Comparison of ENCODE assay signal across 8 cellular contexts in genomic region chr9:19379283-19379682, GRCh38. TPM values are rescaled to one million over a fixed set of nuclear protein-coding genes. Genes with fewer than 3 reads are reported as not detected.
DNase-seq lines count a peak whose midpoint lies in the region; ATAC-seq and TF ChIP-seq lines count a peak whose summit lies in the region.

No MANE protein-coding gene starts in this region.

- intact Hi-C loops in activated CD4-positive, alpha-beta T cell treated with anti-CD3 and anti-CD28 coated beads for 36 hours (cut with DNase I, micrococcal nuclease), result no loop called here

- peak overlapping the region; percentile 100 for H3K27ac Mint-ChIP-seq in activated CD4-positive, alpha-beta T cell treated with anti-CD3 and anti-CD28 coated beads for 36 hours
- H3K27ac Mint-ChIP-seq in activated naive CD8-positive, alpha-beta T cell treated with anti-CD3 and anti-CD28 coated beads, Interleukin-2, amount 10 ng/mL, durations not matched to agents 7 days and 5 days, result peak overlapping the region; percentile 99

- CTCF ChIA-PET in activated CD4-positive, alpha-beta T cell treated with anti-CD3 and anti-CD28 coated beads for 36 hours (lab: Charles Lee), result interaction anchor here (1.8 kb wide), 1 partner anchor 86 kb away, joined by 9 read pairs; no protein-coding TSS in a partner anchor

- H3K4me1 ChIP-seq in thoracic aorta (ENCODE audit: control insufficient read depth in 1 of 2, low read depth in 2 of 2), result peaks cover 14 to 28% of the 10 kb centered on the region in 2 donors

- H3K36me3 ChIP-seq in thoracic aorta, result peaks cover 34% of the 10 kb centered on the region

- H3K9me3 Mint-ChIP-seq in activated CD4-positive, alpha-beta T cell treated with anti-CD3 and anti-CD28 coated beads for 36 hours (ENCODE audit: low read depth), result no peaks in the 10 kb centered on the region
- no peaks in the 10 kb centered on the region for H3K9me3 Mint-ChIP-seq in activated naive CD8-positive, alpha-beta T cell treated with anti-CD3 and anti-CD28 coated beads, Interleukin-2, amount 10 ng/mL, durations not matched to agents 7 days and 5 days

- H3K36me3 Mint-ChIP-seq in activated CD4-positive, alpha-beta T cell treated with anti-CD3 and anti-CD28 coated beads for 36 hours (ENCODE audit: low read depth), result peaks cover 62% of the 10 kb centered on the region
- H3K36me3 Mint-ChIP-seq in activated naive CD8-positive, alpha-beta T cell treated with anti-CD3 and anti-CD28 coated beads, Interleukin-2, amount 10 ng/mL, durations not matched to agents 7 days and 5 days, result peaks cover 49% of the 10 kb centered on the region

- H3K4me1 Mint-ChIP-seq in activated CD4-positive, alpha-beta T cell treated with anti-CD3 and anti-CD28 coated beads for 36 hours, result peaks cover 41% of the 10 kb centered on the region
- peaks cover 42% of the 10 kb centered on the region for H3K4me1 Mint-ChIP-seq in activated naive CD8-positive, alpha-beta T cell treated with anti-CD3 and anti-CD28 coated beads, Interleukin-2, amount 10 ng/mL, durations not matched to agents 7 days and 5 days

- peak overlapping the region; percentile 85 to 89 for H3K27ac ChIP-seq in thoracic aorta

- POLR2A ChIA-PET in activated CD4-positive, alpha-beta T cell treated with anti-CD3 and anti-CD28 coated beads for 36 hours (lab: Charles Lee), result interaction anchor here (1.3 kb wide), 1 partner anchor 31 kb away, joined by 4 read pairs; no protein-coding TSS in a partner anchor
- POLR2A ChIA-PET in activated naive CD8-positive, alpha-beta T cell treated with anti-CD3 and anti-CD28 coated beads, Interleukin-2, amount 10 ng/mL, durations not matched to agents 7 days and 5 days (lab: Charles Lee), result interaction anchor here (0.6 to 2.0 kb wide), 10 partner anchors 30 to 330 kb away, joined by 3 to 19 read pairs (median 6); partner anchors contain the start of genes ACER2, DENND4C and RRAGA

- no peaks in the 10 kb centered on the region for H3K27me3 Mint-ChIP-seq in activated CD4-positive, alpha-beta T cell treated with anti-CD3 and anti-CD28 coated beads for 36 hours
- no peaks in the 10 kb centered on the region for H3K27me3 Mint-ChIP-seq in activated naive CD8-positive, alpha-beta T cell treated with anti-CD3 and anti-CD28 coated beads, Interleukin-2, amount 10 ng/mL, durations not matched to agents 7 days and 5 days

- ATAC-seq in activated CD4-positive, alpha-beta T cell treated with anti-CD3 and anti-CD28 coated beads for 36 hours, result no peak
- ATAC-seq in activated naive CD8-positive, alpha-beta T cell treated with anti-CD3 and anti-CD28 coated beads, Interleukin-2, amount 10 ng/mL, durations not matched to agents 7 days and 5 days (ENCODE audit: low read depth), result no peak
- ATAC-seq in thoracic aorta (ENCODE audit: insufficient number of reproducible peaks, low FRiP score, low read depth), result no peak

- DNase-seq in activated CD4-positive, alpha-beta T cell treated with anti-CD3 and anti-CD28 coated beads for 36 hours, result no peak
- no peak for DNase-seq in activated CD4-positive, alpha-beta T cell treated with anti-CD3 and anti-CD28 coated beads, Interleukin-2, amount 50 U/mL, for 48 hours
- DNase-seq in activated naive CD8-positive, alpha-beta T cell treated with anti-CD3 and anti-CD28 coated beads, Interleukin-2, amount 10 ng/mL, durations not matched to agents 7 days and 5 days, result no peak
- DNase-seq in kidney tubule cell (ENCODE audit: low spot score) (peak; percentile 30), thoracic aorta (ENCODE audit: low spot score) (no peak), NCI-H2107 treated with DMSO at 0.1 percent for 48 hours (lab: John Stamatoyannopoulos, UW; ENCODE audit: unreplicated experiment) (no peak), putamen (ENCODE audit: low spot score) (no peak)
- no peak for DNase-seq in activated effector memory CD4-positive, alpha-beta T cell treated with Interleukin-2 at 50 U/mL for 16 hours

- H3K27me3 ChIP-seq in thoracic aorta (replicated peaks; ENCODE audit: insufficient read depth), result no peaks in the 10 kb centered on the region

- no peak for TF ChIP-seq CTCF in thoracic aorta (IDR thresholded peaks at IDR 0.05)

- no peaks in the 10 kb centered on the region for H3K9me3 ChIP-seq in thoracic aorta

- peak overlapping the region; percentile 80 for H3K4me3 ChIP-seq in thoracic aorta

- peak overlapping the region; percentile 99 for H3K4me3 Mint-ChIP-seq in activated CD4-positive, alpha-beta T cell treated with anti-CD3 and anti-CD28 coated beads for 36 hours
- H3K4me3 Mint-ChIP-seq in activated naive CD8-positive, alpha-beta T cell treated with anti-CD3 and anti-CD28 coated beads, Interleukin-2, amount 10 ng/mL, durations not matched to agents 7 days and 5 days, result peak overlapping the region; percentile 100

RNA-seq across cellular contexts. Expression of gene RPS6, which starts 0.8 kb away (rescaled TPM):
- total RNA-seq in activated CD4-positive, alpha-beta T cell treated with anti-CD3 and anti-CD28 coated beads for 36 hours, result 1,000 to 10,000 TPM; 4,061 to 4,369 TPM
- 1,000 to 10,000 TPM; 2,300 to 2,421 TPM for total RNA-seq in activated naive CD8-positive, alpha-beta T cell treated with anti-CD3 and anti-CD28 coated beads, Interleukin-2, amount 10 ng/mL, durations not matched to agents 7 days and 5 days
- total RNA-seq in thoracic aorta, result 100 to 1,000 TPM; 602 to 678 TPM

RNA-seq across cellular contexts. Expression of gene ACER2, which starts 29.5 kb away (rescaled TPM):
- total RNA-seq in activated CD4-positive, alpha-beta T cell treated with anti-CD3 and anti-CD28 coated beads for 36 hours, result 1 to 10 TPM; 1.5 to 1.6 TPM
- total RNA-seq in activated naive CD8-positive, alpha-beta T cell treated with anti-CD3 and anti-CD28 coated beads, Interleukin-2, amount 10 ng/mL, durations not matched to agents 7 days and 5 days, result 1 to 10 TPM; 2.9 to 3.9 TPM
- 1 to 10 TPM; 6.8 to 7.3 TPM for total RNA-seq in thoracic aorta
